ENCODE assay signal across 8 cellular contexts in the genomic region with DNA sequence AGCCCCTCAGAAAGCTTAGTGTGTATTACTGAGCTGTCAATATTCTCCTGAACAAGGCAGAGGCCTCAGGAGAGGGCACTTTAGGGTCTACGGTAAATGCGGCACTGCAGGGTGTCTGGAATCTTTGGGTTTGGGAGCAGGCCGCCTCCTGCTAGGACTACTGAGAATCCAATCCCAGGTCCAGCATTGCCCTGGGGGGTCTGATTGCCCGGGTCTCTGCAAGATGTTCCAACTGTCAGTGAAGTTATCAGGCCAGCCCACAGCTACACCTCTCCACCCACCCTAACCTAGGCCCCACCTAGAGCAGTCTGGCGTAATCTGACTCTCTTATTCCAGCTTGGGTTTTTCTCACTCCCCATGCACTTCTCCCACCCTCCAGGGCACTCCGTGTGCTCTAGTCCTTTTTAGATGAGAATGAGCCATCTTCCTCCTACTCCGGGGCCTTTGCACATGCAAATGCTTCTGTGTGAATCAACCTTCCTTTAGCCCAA. TPM values are rescaled to one million over a fixed set of nuclear protein-coding genes. Genes with fewer than 3 reads are reported as not detected.
DNase-seq lines count a peak whose midpoint lies in the region; ATAC-seq and TF ChIP-seq lines count a peak whose summit lies in the region.

No MANE protein-coding gene starts in this region.

- 0 out of 2 replicates have a peak overlapping the region, but pooled peaks have one; percentile 97 for H3K9ac ChIP-seq in ES-I3 (ENCODE audit: low read depth, low read length)

- peaks cover 12% of the 10 kb centered on the region for H3K4me1 ChIP-seq in ES-I3 (ENCODE audit: insufficient read depth, low read length)
- H3K4me1 ChIP-seq in gastrocnemius medialis: peaks cover 0 to 8% of the 10 kb centered on the region in 2 donors
- peaks cover 21% of the 10 kb centered on the region for H3K4me1 ChIP-seq in HAP-1

- DNase-seq in RPMI7951 (ENCODE audit: low read depth): peak; percentile 42
- peak; percentile 7 for DNase-seq in glutamatergic neuron
- DNase-seq in gastrocnemius medialis: peak in 1 of 2 donors; percentile 9
- no peak for DNase-seq in NOMO-1 (lab: John Stamatoyannopoulos, UW; ENCODE audit: unreplicated experiment in 2 of 2)
- DNase-seq in HAP-1 (ENCODE audit: low spot score in 2 of 2): no peak
- no peak for DNase-seq in activated CD4-positive, CD25-positive, alpha-beta regulatory T cell treated with anti-CD3 and anti-CD28 coated beads, Interleukin-2, amount 50 U/mL, for 72 hours
- DNase-seq in activated gamma-delta T cell treated with Interleukin-2 at 50 U/mL for 16 hours: no peak

- H3K27me3 ChIP-seq in gastrocnemius medialis: no peaks in the 10 kb centered on the region
- H3K27me3 ChIP-seq in HAP-1 (ENCODE audit: low read depth): no peaks in the 10 kb centered on the region

- H3K4me3 ChIP-seq in gastrocnemius medialis (no peak overlapping the region), HAP-1 (no peak overlapping the region)

- peaks cover 6% of the 10 kb centered on the region for H3K4me1 Mint-ChIP-seq in glutamatergic neuron (ENCODE audit: low read depth, unreplicated experiment)

- no peaks in the 10 kb centered on the region for H3K36me3 Mint-ChIP-seq in glutamatergic neuron (ENCODE audit: unreplicated experiment)

- TF ChIP-seq CTCF in glutamatergic neuron (IDR thresholded peaks at IDR 0.05; ENCODE audit: partially characterized antibody, unreplicated experiment): no peak
- no peak for TF ChIP-seq CTCF in gastrocnemius medialis (IDR thresholded peaks at IDR 0.05 in 4 of 5, conservative IDR thresholded peaks at IDR 0.05 in 1 of 5)

- H3K27ac ChIP-seq in gastrocnemius medialis: peak overlapping the region; percentile 97 to 100 (median 98)

- TF ChIP-seq POLR2A in gastrocnemius medialis (IDR thresholded peaks at IDR 0.05): no peak

- H3K36me3 ChIP-seq in ES-I3 (ENCODE audit: insufficient read depth, low read length) (no peaks in the 10 kb centered on the region), gastrocnemius medialis (peaks cover 0 to 1% of the 10 kb centered on the region in 2 donors), HAP-1 (replicated peaks) (no peaks in the 10 kb centered on the region; the same call in 1 of the 2 replicates)

- in situ Hi-C loops in gastrocnemius medialis (cut with MboI; ENCODE audit: low sequenced_read_pairs in 4 of 4): loop anchor here in 2 of 4 donors (10.0 to 25.0 kb wide), 2 partner anchors 260 to 552 kb away; no protein-coding TSS in a partner anchor
- in situ Hi-C loops in HAP-1 (cut with MboI; ENCODE audit: low sequenced_read_pairs): no loop called here

- no peak overlapping the region for H3K4me3 Mint-ChIP-seq in glutamatergic neuron (ENCODE audit: unreplicated experiment)

- ATAC-seq in gastrocnemius medialis: no peak

- intact Hi-C loops in gastrocnemius medialis (cut with DNase I; ENCODE audit: low total_unique reads): loop anchor here (5.0 kb wide), 1 partner anchor 655 kb away; no protein-coding TSS in a partner anchor

- H3K27ac Mint-ChIP-seq in glutamatergic neuron (ENCODE audit: unreplicated experiment): no peak overlapping the region

- peaks cover 6% of the 10 kb centered on the region; the same call in 1 of the 2 replicates for H3K9me3 ChIP-seq in ES-I3 (ENCODE audit: control insufficient read depth, insufficient read depth, low read length)
- H3K9me3 ChIP-seq in gastrocnemius medialis: no peaks in the 10 kb centered on the region
- H3K9me3 ChIP-seq in HAP-1: no peaks in the 10 kb centered on the region; the same call in 1 of the 2 replicates

- H3K9me3 Mint-ChIP-seq in glutamatergic neuron (ENCODE audit: unreplicated experiment): peaks cover 3% of the 10 kb centered on the region

- peaks cover 11% of the 10 kb centered on the region for H3K27me3 Mint-ChIP-seq in glutamatergic neuron (ENCODE audit: unreplicated experiment)

RNA-seq across cellular contexts. Expression of a gene that starts 4.4 kb away (rescaled TPM):
- 85.8 and 126 TPM in 2 replicates for total RNA-seq in RPMI7951 (2014; rRNA removed; shearing (Covaris generic))
- total RNA-seq in glutamatergic neuron (ENCODE audit: unreplicated experiment): 2.7 TPM
- 100 to 1,000 TPM in 3 of 4 donors, 10 to 100 TPM in 1; 60.2 to 196 (median 125) TPM for total RNA-seq in gastrocnemius medialis

Comparison
In these comparisons a context has a peak if more than half of its experiments do, and no peak if none do; other contexts are left out.
1. DNase-seq: peak in RPMI7951 (single experiment) and glutamatergic neuron (single experiment); none in NOMO-1 (0 of 2), HAP-1 (0 of 2), activated CD4-positive, CD25-positive, alpha-beta regulatory T cell treated with anti-CD3 and anti-CD28 coated beads, Interleukin-2, amount 50 U/mL, for 72 hours (single experiment) and activated gamma-delta T cell treated with Interleukin-2 at 50 U/mL for 16 hours (single experiment).
2. RNA of a gene that starts 4.4 kb away (total RNA-seq): 60.2 to 196 TPM in gastrocnemius medialis and 85.8 to 126 TPM in RPMI7951; 2.7 TPM in glutamatergic neuron (single experiment); every median in the first group is over 10 times any median in the second.